ENCODE assay signal across 9 cellular contexts in genomic region chr6:23659125-23659524, GRCh38.
A peak's percentile ranks its signal among the peaks of the same experiment; 100 is the strongest.
DNase-seq lines count a peak whose midpoint lies in the region; ATAC-seq, FAIRE-seq and TF ChIP-seq lines count a peak whose summit lies in the region.
"Had no signal": no experiment of that assay in that cellular context is flagged by ENCODE, and none has a peak within 500 bp of the region (broad histone marks: within the 10 kb centered on the region; RNA-seq: fewer than 3 reads in every experiment).

No MANE protein-coding gene starts in this region.

- no peaks in the 10 kb centered on the region for H3K4me1 ChIP-seq in heart left ventricle
- H3K4me1 ChIP-seq in Karpas-422 (ENCODE audit: low read length) = no peaks in the 10 kb centered on the region
- H3K4me1 ChIP-seq: BLaER1 treated with 17β-estradiol and CSF1 and Interleukin-3, amounts not matched to agents 10 nM and 100 nM had no signal

- H2AFZ ChIP-seq in Karpas-422 (ENCODE audit: low read length) = no peak overlapping the region

- no peak for DNase-seq in heart left ventricle
- DNase-seq in Right ventricle myocardium inferior (ENCODE audit: missing footprints) = no peak
- DNase-seq in SK-MEL-5 (ENCODE audit: low read depth, low spot score) = peak; percentile 88
- peak; percentile 42 for DNase-seq in iPS-NIHi11 (ENCODE audit: low spot score)
- peak; percentile 13 for DNase-seq in urothelium cell line (ENCODE audit: low spot score)
- DNase-seq in stimulated activated CD4-positive, alpha-beta T cell treated with anti-CD3 and anti-CD28 coated beads, Interleukin-4, amount 100 ng/mL, for 24 hours = no peak
- no peak for DNase-seq in Karpas-422
- DNase-seq in SIG-M5 treated with dmso at 0.1 percent for 504 hours (lab: John Stamatoyannopoulos, UW; ENCODE audit: unreplicated experiment) = no peak

- no peak overlapping the region for H3K4me2 ChIP-seq in Karpas-422 (ENCODE audit: low read depth, low read length, poor library complexity, severe bottlenecking)
- H3K4me2 ChIP-seq: BLaER1 treated with 17β-estradiol and CSF1 and Interleukin-3, amounts not matched to agents 10 nM and 100 nM had no signal

- H3K36me3 ChIP-seq in heart left ventricle (no peaks in the 10 kb centered on the region), Karpas-422 (ENCODE audit: insufficient read depth, low read length) (no peaks in the 10 kb centered on the region)
- H3K36me3 ChIP-seq: BLaER1 treated with 17β-estradiol and CSF1 and Interleukin-3, amounts not matched to agents 10 nM and 100 nM had no signal

- ATAC-seq in heart left ventricle (peak in 1 of 4 donors; percentile 52), Right ventricle myocardium inferior (no peak)

- in situ Hi-C loops in SK-MEL-5 (cut with HindIII; ENCODE audit: low pct_unique_long_range_greater_than_20kb, low sequenced_read_pairs) = no loop called here

- H3K27me3 ChIP-seq in heart left ventricle = no peaks in the 10 kb centered on the region
- no peaks in the 10 kb centered on the region for H3K27me3 ChIP-seq in Karpas-422 (ENCODE audit: low read length)
- H3K27me3 ChIP-seq: BLaER1 treated with 17β-estradiol and CSF1 and Interleukin-3, amounts not matched to agents 10 nM and 100 nM had no signal

- H3K9me3 ChIP-seq in heart left ventricle (no peaks in the 10 kb centered on the region), Karpas-422 (ENCODE audit: low read length) (no peaks in the 10 kb centered on the region)
- H3K9me3 ChIP-seq: BLaER1 treated with 17β-estradiol and CSF1 and Interleukin-3, amounts not matched to agents 10 nM and 100 nM had no signal

- TF ChIP-seq CTCF in heart left ventricle (IDR thresholded peaks at IDR 0.05) = peak in 11 of 12 donors; percentile 13 to 47 (median 37)

- no peak overlapping the region for H3K9ac ChIP-seq in Karpas-422 (ENCODE audit: low read length)
- H3K9ac ChIP-seq: BLaER1 treated with 17β-estradiol and CSF1 and Interleukin-3, amounts not matched to agents 10 nM and 100 nM had no signal

- no peaks in the 10 kb centered on the region for H3K79me2 ChIP-seq in Karpas-422 (ENCODE audit: low read length)

- intact Hi-C loops in heart left ventricle (cut with DNase I) (no loop called here), Right ventricle myocardium inferior (cut with DNase I) (no loop called here)

- H3K4me3 ChIP-seq in heart left ventricle (no peak overlapping the region), Karpas-422 (ENCODE audit: low read length) (no peak overlapping the region)
- H3K4me3 ChIP-seq: BLaER1 treated with 17β-estradiol and CSF1 and Interleukin-3, amounts not matched to agents 10 nM and 100 nM had no signal

- no peak overlapping the region for H3K27ac ChIP-seq in heart left ventricle
- no peak overlapping the region for H3K27ac ChIP-seq in Karpas-422 (ENCODE audit: low read length)
- H3K27ac ChIP-seq: BLaER1 treated with 17β-estradiol and CSF1 and Interleukin-3, amounts not matched to agents 10 nM and 100 nM had no signal

- H4K20me1 ChIP-seq in Karpas-422 (ENCODE audit: insufficient read depth, low read depth, low read length) = no peaks in the 10 kb centered on the region
- H4K20me1 ChIP-seq: BLaER1 treated with 17β-estradiol and CSF1 and Interleukin-3, amounts not matched to agents 10 nM and 100 nM had no signal

- no peaks in the 10 kb centered on the region for H3K9me2 ChIP-seq in Karpas-422 (replicated peaks; ENCODE audit: insufficient read depth, low read length)

- 19 to 24% (median 22%) methylated on average over 2 of the region's 2 CpGs for WGBS in heart left ventricle, 4 donors

- no peak for TF ChIP-seq POLR2A in heart left ventricle (IDR thresholded peaks at IDR 0.05)

- no peak for FAIRE-seq in urothelium cell line (lab: Jason Lieb, UNC)

Comparison
In these comparisons a context has a peak if more than half of its experiments do, and no peak if none do; other contexts are left out.
1. DNase-seq: peak in SK-MEL-5 (single experiment), iPS-NIHi11 (single experiment) and urothelium cell line (single experiment); none in heart left ventricle (0 of 5), Right ventricle myocardium inferior (single experiment), stimulated activated CD4-positive, alpha-beta T cell treated with anti-CD3 and anti-CD28 coated beads, Interleukin-4, amount 100 ng/mL, for 24 hours (single experiment), Karpas-422 (single experiment) and SIG-M5 treated with dmso at 0.1 percent for 504 hours (single experiment).